Comparison of ENCODE assay signal across 8 cellular contexts in the genomic region with DNA sequence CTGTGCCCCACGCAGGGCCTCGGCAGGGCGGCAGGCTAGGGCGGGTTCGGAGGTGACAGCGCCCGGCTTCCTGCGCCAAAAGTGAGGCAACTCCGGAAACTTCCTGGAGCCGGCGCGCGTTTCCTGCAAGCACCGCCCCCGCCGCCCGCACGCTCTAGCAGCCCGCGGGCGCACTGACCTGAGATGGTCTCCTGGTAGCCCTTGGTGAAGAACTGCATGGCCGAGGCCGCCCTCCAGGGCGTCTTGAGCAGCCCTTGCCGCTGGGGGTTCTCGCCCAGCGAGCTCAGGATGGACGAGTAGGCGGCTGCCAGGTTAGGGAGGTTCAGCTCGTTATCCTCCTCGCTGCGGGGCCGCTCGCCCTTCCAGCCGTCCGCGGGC. TPM values are rescaled to one million over a fixed set of nuclear protein-coding genes. Genes with fewer than 3 reads are reported as not detected.
DNase-seq lines count a peak whose midpoint lies in the region; ATAC-seq lines count a peak whose summit lies in the region.

No MANE protein-coding gene starts in this region.

- DNase-seq in NCI-H2029 (lab: John Stamatoyannopoulos, UW) (peak; percentile 71), NCI-H2029 treated with DMSO at 0.1 percent for 48 hours (lab: John Stamatoyannopoulos, UW) (no peak), NCI-H146 treated with DMSO at 0.1 percent for 48 hours (lab: John Stamatoyannopoulos, UW; ENCODE audit: unreplicated experiment) (peak; percentile 40), left lobe of liver (ENCODE audit: low spot score) (peak; percentile 84)
- peak; percentile 44 to 66 (median 56) for DNase-seq in activated CD4-positive, CD25-positive, alpha-beta regulatory T cell (lab: John Stamatoyannopoulos, UW)
- peak; percentile 82 for DNase-seq in central memory CD4-positive, alpha-beta T cell
- DNase-seq in stimulated activated CD4-positive, alpha-beta T cell treated with anti-CD3 and anti-CD28 coated beads, Interleukin-4, amount 100 ng/mL, for 4 hours: peak; percentile 72 to 77

- ATAC-seq in HG02763 (IDR thresholded peaks at IDR 0.05; ENCODE audit: unreplicated experiment) (peak; percentile 41), left lobe of liver (peak; percentile 67)

RNA-seq across cellular contexts. Expression of a gene that starts 0.5 kb away (rescaled TPM):
- total RNA-seq in left lobe of liver: 71.0 TPM
